ENCODE assay signal across 1 cellular context in the genomic region with DNA sequence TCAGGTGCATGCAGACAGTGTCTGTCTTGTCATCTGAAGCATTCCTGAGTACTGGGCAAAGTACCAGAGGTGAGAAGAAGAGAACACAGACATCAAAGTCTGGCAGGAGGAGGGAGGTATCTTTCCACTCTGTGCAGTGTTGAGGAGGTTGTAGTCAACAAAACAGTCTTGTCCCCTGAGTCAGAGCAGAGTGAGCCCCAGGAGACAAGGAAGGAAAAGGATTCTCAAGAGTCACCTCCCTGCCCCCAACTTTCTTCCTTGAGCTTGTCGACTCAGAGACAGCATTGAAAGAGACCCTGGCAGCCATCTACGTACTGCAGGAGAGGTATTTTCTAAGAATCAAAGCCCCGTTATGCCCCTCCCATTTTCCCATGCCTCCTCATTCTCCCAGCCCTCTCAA.
TF ChIP-seq lines count a peak whose summit lies in the region.

No MANE protein-coding gene starts in this region.

TF ChIP-seq in GM23338, 12 proteins besides CTCF, POLR2A, EP300 and RAD21:
- no peak for TF ChIP-seq ZNF462 (CRISPR knock-in tag; IDR thresholded peaks at IDR 0.05)
- TF ChIP-seq ZNF331 (CRISPR knock-in tag; IDR thresholded peaks at IDR 0.05; ENCODE audit: low read depth): no peak
- TF ChIP-seq CREB1 (CRISPR knock-in tag; IDR thresholded peaks at IDR 0.05; ENCODE audit: low read depth): no peak
- TF ChIP-seq STAT1 (IDR thresholded peaks at IDR 0.05; ENCODE audit: unreplicated experiment): no peak
- TF ChIP-seq NANOG (IDR thresholded peaks at IDR 0.05; ENCODE audit: borderline replicate concordance): no peak
- TF ChIP-seq POLR2AphosphoS5 (IDR thresholded peaks at IDR 0.05; ENCODE audit: low read depth): no peak
- no peak for TF ChIP-seq EZH2phosphoT487 (IDR thresholded peaks at IDR 0.05; ENCODE audit: unreplicated experiment)
- no peak for TF ChIP-seq JUNB (IDR thresholded peaks at IDR 0.05; ENCODE audit: unreplicated experiment)
- TF ChIP-seq EZH2 (IDR thresholded peaks at IDR 0.05; ENCODE audit: low read depth, unreplicated experiment): no peak
- TF ChIP-seq REST (IDR thresholded peaks at IDR 0.05; ENCODE audit: unreplicated experiment): no peak
- TF ChIP-seq ZNF114 (CRISPR knock-in tag; IDR thresholded peaks at IDR 0.05): no peak
- TF ChIP-seq ETS1 (IDR thresholded peaks at IDR 0.05): no peak
TF ChIP-seq in GM23338: peak in this region for 0.
